8 cellular contexts compared by ENCODE assay signal in genomic region chr20:41150664-41151063, GRCh38. TPM values are rescaled to one million over a fixed set of nuclear protein-coding genes. Genes with fewer than 3 reads are reported as not detected.
DNase-seq lines count a peak whose midpoint lies in the region; ATAC-seq and TF ChIP-seq lines count a peak whose summit lies in the region.

No MANE protein-coding gene starts in this region.

- no peak overlapping the region for H2BK120ac ChIP-seq in trophoblast cell (ENCODE audit: insufficient read depth, low read length, poor library complexity)

- no peaks in the 10 kb centered on the region for H3K27me3 ChIP-seq in SK-N-SH (ENCODE audit: insufficient read depth)
- no peaks in the 10 kb centered on the region for H3K27me3 ChIP-seq in trophoblast cell (ENCODE audit: insufficient read depth, low read length)
- no peaks in the 10 kb centered on the region for H3K27me3 ChIP-seq in brain microvascular endothelial cell (replicated peaks)

- H2BK5ac ChIP-seq in trophoblast cell (ENCODE audit: low read depth, low read length, poor library complexity) = no peak overlapping the region

- no peak overlapping the region for H2BK12ac ChIP-seq in trophoblast cell (ENCODE audit: low read length)

- H2AFZ ChIP-seq in SK-N-SH (ENCODE audit: low read depth) (no peak overlapping the region), trophoblast cell (ENCODE audit: insufficient read depth, low read length, poor library complexity) (no peak overlapping the region)

- H3K27me3 Mint-ChIP-seq in endothelial cell (ENCODE audit: unreplicated experiment) = peaks cover 18% of the 10 kb centered on the region

- H3K23ac ChIP-seq in trophoblast cell (ENCODE audit: low read length) = no peak overlapping the region

- CTCF ChIA-PET in SK-N-SH (lab: Yijun Ruan, JAX) (interaction anchor here (1.0 to 2.2 kb wide), 5 partner anchors 17 to 190 kb away, joined by 3 to 11 read pairs (median 4); partner anchors contain the start of gene LPIN3), GM10248 (lab: Yijun Ruan, JAX) (interaction anchor here (1.1 to 5.2 kb wide), 5 partner anchors 8 to 182 kb away, joined by 3 to 28 read pairs (median 5); no protein-coding TSS in a partner anchor)

- TF ChIP-seq RAD21 in SK-N-SH (IDR thresholded peaks at IDR 0.05; ENCODE audit: low read length) = no peak

- no peaks in the 10 kb centered on the region for H3K9me3 Mint-ChIP-seq in endothelial cell (ENCODE audit: unreplicated experiment)

- POLR2A ChIA-PET in SK-N-SH (lab: Yijun Ruan, JAX) (no interaction called here), GM10248 (lab: Yijun Ruan, JAX) (no interaction called here)

- no peak overlapping the region for H3K9ac ChIP-seq in SK-N-SH
- H3K9ac ChIP-seq in trophoblast cell (ENCODE audit: low read length) = no peak overlapping the region

- H3K9me3 ChIP-seq in SK-N-SH (no peaks in the 10 kb centered on the region), trophoblast cell (ENCODE audit: insufficient read depth, low read depth, low read length) (peaks cover 2% of the 10 kb centered on the region)

- H3K4me3 ChIP-seq in SK-N-SH (ENCODE audit: low read depth in 2 of 2, low read length in 1 of 2) = no peak overlapping the region
- H3K4me3 ChIP-seq in trophoblast cell (ENCODE audit: low read depth, low read length) = no peak overlapping the region
- no peak overlapping the region for H3K4me3 ChIP-seq in brain microvascular endothelial cell (ENCODE audit: low read depth, low read length)

- no peak overlapping the region for H4K8ac ChIP-seq in trophoblast cell (ENCODE audit: low read depth, low read length)

- peaks cover 43% of the 10 kb centered on the region for H3K36me3 Mint-ChIP-seq in endothelial cell (ENCODE audit: low read depth, unreplicated experiment)

- H3K79me2 ChIP-seq in SK-N-SH (ENCODE audit: insufficient read depth) (peaks cover 100% of the 10 kb centered on the region), trophoblast cell (ENCODE audit: control insufficient read depth, insufficient read depth, low read length, poor library complexity) (peaks cover 34% of the 10 kb centered on the region)

- no peak overlapping the region for H4K91ac ChIP-seq in trophoblast cell (ENCODE audit: low read depth, low read length)

- peaks cover 100% of the 10 kb centered on the region for H4K20me1 ChIP-seq in SK-N-SH (ENCODE audit: insufficient read depth)

- no peak for ATAC-seq in GM21390 (IDR thresholded peaks at IDR 0.05; ENCODE audit: unreplicated experiment)

- 70% methylated on average over 3 of the region's 3 CpGs for WGBS in SK-N-SH (ENCODE audit: low lambda C conversion rate)
- no CpG with 5 or more reads among the region's 3 CpGs for WGBS in trophoblast cell (ENCODE audit: extremely low coverage, insufficient coverage, insufficient read length)

- H3K4me2 ChIP-seq in SK-N-SH (peak overlapping the region; percentile 60; the same call in 1 of the 2 replicates), trophoblast cell (ENCODE audit: low read length) (no peak overlapping the region)

- TF ChIP-seq CTCF in SK-N-SH (IDR thresholded peaks at IDR 0.05) (no peak), endothelial cell (IDR thresholded peaks at IDR 0.05; ENCODE audit: unreplicated experiment) (no peak), GM13976 (IDR thresholded peaks at IDR 0.05; ENCODE audit: borderline replicate concordance, control extremely low read depth, extremely low read depth, insufficient read depth, missing control alignments) (no peak), brain microvascular endothelial cell (IDR thresholded peaks at IDR 0.05; ENCODE audit: low read depth, low read length, missing control alignments) (no peak), GM10248 (IDR thresholded peaks at IDR 0.05; ENCODE audit: control extremely low read depth, extremely low read depth, low read depth, missing control alignments) (no peak)

- no peak overlapping the region for H3K14ac ChIP-seq in trophoblast cell (ENCODE audit: low read length)

- H3F3A ChIP-seq in SK-N-SH (replicated peaks; ENCODE audit: insufficient read depth) = no peaks in the 10 kb centered on the region

- H3K4me1 Mint-ChIP-seq in endothelial cell (ENCODE audit: unreplicated experiment) = peaks cover 89% of the 10 kb centered on the region

- no peaks in the 10 kb centered on the region for H3K9me2 ChIP-seq in SK-N-SH

- DNase-seq in ELR (ENCODE audit: low read depth) (peak; percentile 45), SK-N-SH (no peak), endothelial cell (ENCODE audit: low spot score) (peak; percentile 61), trophoblast cell (no peak), GM13976 (ENCODE audit: low spot score) (no peak), brain microvascular endothelial cell (no peak), GM10248 (ENCODE audit: extremely low spot score) (no peak)

- H3K36me3 ChIP-seq in SK-N-SH (replicated peaks in 1 of 2; ENCODE audit: control insufficient read depth in 1 of 2, insufficient read depth in 2 of 2, low read length in 1 of 2) (no peaks in the 10 kb centered on the region), trophoblast cell (ENCODE audit: control insufficient read depth in 1 of 2, insufficient read depth in 2 of 2, low read length in 2 of 2) (peaks cover 6 to 9% of the 10 kb centered on the region in 2 experiments), brain microvascular endothelial cell (replicated peaks) (no peaks in the 10 kb centered on the region)

- H3K4me3 Mint-ChIP-seq in endothelial cell (ENCODE audit: unreplicated experiment) = peak overlapping the region; percentile 72

- H2AK5ac ChIP-seq in trophoblast cell (ENCODE audit: low read length) = no peak overlapping the region

- no peak overlapping the region for H3K18ac ChIP-seq in trophoblast cell (ENCODE audit: low read length)

- no peak overlapping the region for H4K12ac ChIP-seq in trophoblast cell (ENCODE audit: low read depth, low read length)

- H3K4ac ChIP-seq in trophoblast cell (ENCODE audit: low read depth, low read length) = peak overlapping the region; percentile 71

- in situ Hi-C loops in GM13976 (cut with MboI; ENCODE audit: low sequenced_read_pairs, unreplicated experiment) = no loop called here
- in situ Hi-C loops in brain microvascular endothelial cell (cut with HindIII; ENCODE audit: low pct_ligation_motif_present, low sequenced_read_pairs) = no loop called here

- H3K4me1 ChIP-seq in SK-N-SH (ENCODE audit: control insufficient read depth in 1 of 2, insufficient read depth in 2 of 2, low read depth in 1 of 2, low read length in 1 of 2) = peaks cover 10 to 38% of the 10 kb centered on the region in 2 experiments; a peak in 2 of 4 replicates
- peaks cover 20 to 29% of the 10 kb centered on the region in 2 experiments for H3K4me1 ChIP-seq in trophoblast cell (ENCODE audit: control insufficient read depth in 1 of 2, insufficient read depth in 2 of 2, low read length in 2 of 2)

- TF ChIP-seq EP300 in SK-N-SH (IDR thresholded peaks at IDR 0.05; ENCODE audit: borderline replicate concordance in 1 of 2, low read depth in 1 of 2, low read length in 1 of 2) = no peak

- no peak overlapping the region; a peak in 1 of 4 replicates for H3K27ac ChIP-seq in SK-N-SH (ENCODE audit: low read depth in 2 of 2, low read length in 1 of 2)
- H3K27ac ChIP-seq in trophoblast cell (ENCODE audit: low read depth, low read length) = no peak overlapping the region
- no peak overlapping the region for H3K27ac ChIP-seq in brain microvascular endothelial cell

- no peaks in the 10 kb centered on the region for H3K79me1 ChIP-seq in trophoblast cell (ENCODE audit: low read length)

- H3K27ac Mint-ChIP-seq in endothelial cell (ENCODE audit: unreplicated experiment) = peak overlapping the region; percentile 100

TF ChIP-seq in SK-N-SH, 30 proteins besides CTCF, POLR2A, EP300 and RAD21:
- TF ChIP-seq PBX3 (IDR thresholded peaks at IDR 0.05) = peak; percentile 10; the same call in 1 of the 2 replicates
- TF ChIP-seq TCF12 (IDR thresholded peaks at IDR 0.05) = peak; percentile 55
- no peak for TF ChIP-seq CHD2 (IDR thresholded peaks at IDR 0.05; ENCODE audit: low read length, partially characterized antibody)

RNA-seq across cellular contexts. Expression of gene PLCG1, which starts 13.3 kb away (rescaled TPM):
- 81.4 and 81.9 TPM in 2 replicates for polyA plus RNA-seq in SK-N-SH (2012; rRNA removed)
- 25.9 and 40.7 TPM in 2 replicates for polyA plus RNA-seq in SK-N-SH (2012; cell fraction: cytosol; rRNA removed)
- polyA plus RNA-seq in SK-N-SH (2012; cell fraction: nucleus; rRNA removed) = 413 and 515 TPM in 2 replicates
- total RNA-seq in endothelial cell (ENCODE audit: unreplicated experiment) = 456 TPM
- 55.4 and 60.6 TPM in 2 replicates for polyA plus RNA-seq in trophoblast cell (2013)

Comparison
In these comparisons a context has a peak if more than half of its experiments do, and no peak if none do; other contexts are left out.
1. DNase-seq: peak in ELR (single experiment) and endothelial cell (single experiment); none in SK-N-SH (single experiment), trophoblast cell (0 of 2), GM13976 (single experiment), brain microvascular endothelial cell (single experiment) and GM10248 (single experiment).